ENCODE assay signal across 9 cellular contexts in genomic region chr5:41835625-41836024, GRCh38. TPM values are rescaled to one million over a fixed set of nuclear protein-coding genes. Genes with fewer than 3 reads are reported as not detected.
DNase-seq lines count a peak whose midpoint lies in the region; ATAC-seq and TF ChIP-seq lines count a peak whose summit lies in the region.
"Had no signal": no experiment of that assay in that cellular context is flagged by ENCODE, and none has a peak within 500 bp of the region (broad histone marks: within the 10 kb centered on the region; RNA-seq: fewer than 3 reads in every experiment).

No MANE protein-coding gene starts in this region.

- peak; percentile 89 to 93 for ATAC-seq in right cardiac atrium
- peak; percentile 92 for ATAC-seq in stimulated activated naive CD8-positive, alpha-beta T cell treated with anti-CD3 and anti-CD28 coated beads, Interleukin-15, Interleukin-2, amounts not matched to agents 100 U/mL and 50 U/mL, for 24 hours
- ATAC-seq in HG03520 (IDR thresholded peaks at IDR 0.05; ENCODE audit: unreplicated experiment), result no peak

- peak overlapping the region; percentile 94 for H3K27ac ChIP-seq in right cardiac atrium (ENCODE audit: low read length)
- H3K27ac ChIP-seq: parathyroid adenoma had no signal

- no peaks in the 10 kb centered on the region for H3K27me3 ChIP-seq in right cardiac atrium (ENCODE audit: control insufficient read depth, insufficient read depth)

- H3K4me3 ChIP-seq in right cardiac atrium (ENCODE audit: low read length), result no peak overlapping the region

- CTCF ChIA-PET in HEK293T (lab: Yijun Ruan, JAX), result no interaction called here

- 39% methylated on average over 3 of the region's 3 CpGs for WGBS in right cardiac atrium

- intact Hi-C loops in right cardiac atrium (cut with DNase I), result loop anchor here in 1 of 4 donors (10.0 kb wide), 1 partner anchor 931 kb away; the partner anchor contains the start of gene C7

- peaks cover 2% of the 10 kb centered on the region for H3K4me1 ChIP-seq in right cardiac atrium (ENCODE audit: control insufficient read depth, insufficient read depth, low read length)
- H3K4me1 ChIP-seq: parathyroid adenoma had no signal

- DNase-seq in activated CD8-positive, alpha-beta memory T cell treated with anti-CD3 and anti-CD28 coated beads, Interleukin-2, amount 50 U/mL, for 4 hours, result peak; percentile 26
- no peak for DNase-seq in activated CD8-positive, alpha-beta memory T cell treated with anti-CD3 and anti-CD28 coated beads for 24 hours
- peak; percentile 35 to 40 for DNase-seq in activated T-cell treated with anti-CD3 and anti-CD28 coated beads, Interleukin-2, amount 50 U/mL, for 48 hours
- DNase-seq in right cardiac atrium (peak; percentile 50 to 74 (median 70)), HEK293T (ENCODE audit: extremely low spot score) (no peak), NCI-H524 (lab: John Stamatoyannopoulos, UW) (no peak)
- DNase-seq in stimulated activated naive CD8-positive, alpha-beta T cell treated with anti-CD3 and anti-CD28 coated beads, Interleukin-15, Interleukin-2, amounts not matched to agents 100 U/mL and 50 U/mL, for 24 hours, result peak; percentile 14

- no peaks in the 10 kb centered on the region for H3K9me3 ChIP-seq in right cardiac atrium (ENCODE audit: control insufficient read depth, low read length)

- POLR2A ChIA-PET in HEK293T (lab: Yijun Ruan, JAX), result no interaction called here

TF ChIP-seq in HEK293T, 16 proteins besides CTCF, POLR2A, EP300 and RAD21:
- TF ChIP-seq BHLHE40 (IDR thresholded peaks at IDR 0.05; ENCODE audit: borderline replicate concordance) (no peak), LEF1 (IDR thresholded peaks at IDR 0.05; ENCODE audit: borderline replicate concordance) (no peak), CTBP1 (IDR thresholded peaks at IDR 0.05; ENCODE audit: borderline replicate concordance) (no peak), FOXA1 (IDR thresholded peaks at IDR 0.05) (no peak), FOXM1 (IDR thresholded peaks at IDR 0.05; ENCODE audit: borderline replicate concordance) (no peak), FOXK2 (IDR thresholded peaks at IDR 0.05) (no peak), SP1 (IDR thresholded peaks at IDR 0.05) (no peak), PKNOX1 (IDR thresholded peaks at IDR 0.05) (no peak), ARNT (IDR thresholded peaks at IDR 0.05) (no peak), L3MBTL2 (conservative IDR thresholded peaks at IDR 0.05) (no peak), NFRKB (IDR thresholded peaks at IDR 0.05) (no peak), ZNF384 (IDR thresholded peaks at IDR 0.05) (no peak)

RNA-seq across cellular contexts. Expression of gene OXCT1, which starts 34.6 kb away (rescaled TPM):
- total RNA-seq in right cardiac atrium, result 100 to 1,000 TPM in 1 of 4 donors, 10 to 100 TPM in 3; 77.9 to 108 (median 84.8) TPM
- polyA plus RNA-seq in right cardiac atrium, result 54.7 TPM

Comparison
In these comparisons a context has a peak if more than half of its experiments do, and no peak if none do; other contexts are left out.
1. DNase-seq: peak in activated CD8-positive, alpha-beta memory T cell treated with anti-CD3 and anti-CD28 coated beads, Interleukin-2, amount 50 U/mL, for 4 hours (single experiment), activated T-cell treated with anti-CD3 and anti-CD28 coated beads, Interleukin-2, amount 50 U/mL, for 48 hours (2 of 2), right cardiac atrium (3 of 3) and stimulated activated naive CD8-positive, alpha-beta T cell treated with anti-CD3 and anti-CD28 coated beads, Interleukin-15, Interleukin-2, amounts not matched to agents 100 U/mL and 50 U/mL, for 24 hours (single experiment); none in activated CD8-positive, alpha-beta memory T cell treated with anti-CD3 and anti-CD28 coated beads for 24 hours (single experiment), HEK293T (single experiment) and NCI-H524 (0 of 2).